In the genomic region with DNA sequence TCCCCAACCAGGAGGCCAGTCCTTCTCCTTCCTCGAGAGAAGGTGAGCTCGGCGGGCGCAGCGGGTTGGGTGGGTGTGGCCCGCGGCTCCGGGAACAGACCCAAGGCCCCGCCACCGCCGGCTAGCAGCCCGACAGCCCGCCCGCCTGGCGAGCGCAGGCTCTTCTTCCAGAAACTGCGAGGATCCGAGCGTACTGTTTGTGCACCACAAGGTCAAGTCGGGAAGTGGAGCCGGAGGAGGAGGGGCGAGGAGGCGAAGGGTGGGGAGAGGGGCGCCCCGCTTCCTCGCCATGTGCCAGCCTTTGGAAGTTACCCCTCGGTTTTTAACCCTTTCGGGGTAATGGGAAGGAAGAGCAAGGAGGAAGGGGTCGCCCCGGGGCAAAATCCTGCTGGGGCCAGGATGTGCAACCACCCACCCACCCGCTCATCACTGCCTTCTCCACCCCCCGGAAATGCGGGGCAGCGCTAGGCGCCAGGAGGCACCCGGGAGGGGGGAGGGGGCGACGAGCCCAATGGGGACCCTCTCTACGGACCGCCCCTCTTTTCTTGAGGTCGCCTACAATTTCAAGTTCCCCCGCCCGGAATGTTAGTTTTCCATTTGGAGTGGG, we compare ENCODE assay signal across 8 cellular contexts. TPM values are rescaled to one million over a fixed set of nuclear protein-coding genes. Genes with fewer than 3 reads are reported as not detected.
DNase-seq lines count a peak whose midpoint lies in the region; ATAC-seq and TF ChIP-seq lines count a peak whose summit lies in the region.

No MANE protein-coding gene starts in this region.

- intact Hi-C loops in left colon (cut with DNase I, micrococcal nuclease) = loop anchor here in 1 of 2 donors (10.0 kb wide), 2 partner anchors 60 to 110 kb away; partner anchors contain the start of gene CDKN2AIPNL

- peak overlapping the region; percentile 97 for H3K4me3 ChIP-seq in coronary artery

- DNase-seq in NCI-H82 (lab: John Stamatoyannopoulos, UW) (peak; percentile 82), NCI-H82 treated with DMSO at 0.1 percent for 48 hours (lab: John Stamatoyannopoulos, UW; ENCODE audit: unreplicated experiment) (no peak), NCI-H2196 treated with DMSO at 0.1 percent for 48 hours (lab: John Stamatoyannopoulos, UW; ENCODE audit: unreplicated experiment) (peak; percentile 70), coronary artery (ENCODE audit: low spot score) (peak; percentile 93), left colon (peak; percentile 90 to 92)
- peak; percentile 65 for DNase-seq in activated CD4-positive, alpha-beta T cell treated with anti-CD3 and anti-CD28 coated beads, Interleukin-2, amount 50 U/mL, for 1 hour
- peak in 3 of 4 experiments; percentile 41 to 66 (median 48) for DNase-seq in stimulated activated CD4-positive, alpha-beta T cell treated with anti-CD3 and anti-CD28 coated beads, Interleukin-1b, Interleukin-23, amount 100 ng/mL, for 24 hours (ENCODE audit: low read depth in 4 of 4, low spot score in 1 of 4)

- no peak for TF ChIP-seq CTCF in coronary artery (IDR thresholded peaks at IDR 0.05)

- ATAC-seq in left colon (peak; percentile 64), HG02840 (IDR thresholded peaks at IDR 0.05; ENCODE audit: low FRiP score, unreplicated experiment) (no peak)

- H3K27ac ChIP-seq in coronary artery = peak overlapping the region; percentile 96 to 100

RNA-seq across cellular contexts. Expression of gene JADE2, which starts 1.1 kb away (rescaled TPM):
- 10 to 100 TPM; 27.1 to 38.9 TPM for total RNA-seq in left colon
